ENCODE assay signal across 1 cellular context in genomic region chr15:75028991-75029377, GRCh38.
TF ChIP-seq lines count a peak whose summit lies in the region.

No MANE protein-coding gene starts in this region.

TF ChIP-seq in GM23338, 12 proteins besides CTCF, POLR2A, EP300 and RAD21 (continued from another document):
- TF ChIP-seq ZNF462 (CRISPR knock-in tag; IDR thresholded peaks at IDR 0.05) (no peak), ZNF114 (CRISPR knock-in tag; IDR thresholded peaks at IDR 0.05) (no peak), ZNF331 (CRISPR knock-in tag; IDR thresholded peaks at IDR 0.05; ENCODE audit: low read depth) (no peak), POLR2AphosphoS5 (IDR thresholded peaks at IDR 0.05; ENCODE audit: low read depth) (no peak), REST (IDR thresholded peaks at IDR 0.05; ENCODE audit: unreplicated experiment) (no peak), EZH2phosphoT487 (IDR thresholded peaks at IDR 0.05; ENCODE audit: unreplicated experiment) (no peak), CREB1 (CRISPR knock-in tag; IDR thresholded peaks at IDR 0.05; ENCODE audit: low read depth) (no peak), ETS1 (IDR thresholded peaks at IDR 0.05) (no peak)
